ENCODE assay signal across 8 cellular contexts in genomic region chr1:244461254-244462071, GRCh38. TPM values are rescaled to one million over a fixed set of nuclear protein-coding genes. Genes with fewer than 3 reads are reported as not detected.
A peak's percentile ranks its signal among the peaks of the same experiment; 100 is the strongest.
DNase-seq lines count a peak whose midpoint lies in the region; ATAC-seq and FAIRE-seq lines count a peak whose summit lies in the region.

A gene with protein sequence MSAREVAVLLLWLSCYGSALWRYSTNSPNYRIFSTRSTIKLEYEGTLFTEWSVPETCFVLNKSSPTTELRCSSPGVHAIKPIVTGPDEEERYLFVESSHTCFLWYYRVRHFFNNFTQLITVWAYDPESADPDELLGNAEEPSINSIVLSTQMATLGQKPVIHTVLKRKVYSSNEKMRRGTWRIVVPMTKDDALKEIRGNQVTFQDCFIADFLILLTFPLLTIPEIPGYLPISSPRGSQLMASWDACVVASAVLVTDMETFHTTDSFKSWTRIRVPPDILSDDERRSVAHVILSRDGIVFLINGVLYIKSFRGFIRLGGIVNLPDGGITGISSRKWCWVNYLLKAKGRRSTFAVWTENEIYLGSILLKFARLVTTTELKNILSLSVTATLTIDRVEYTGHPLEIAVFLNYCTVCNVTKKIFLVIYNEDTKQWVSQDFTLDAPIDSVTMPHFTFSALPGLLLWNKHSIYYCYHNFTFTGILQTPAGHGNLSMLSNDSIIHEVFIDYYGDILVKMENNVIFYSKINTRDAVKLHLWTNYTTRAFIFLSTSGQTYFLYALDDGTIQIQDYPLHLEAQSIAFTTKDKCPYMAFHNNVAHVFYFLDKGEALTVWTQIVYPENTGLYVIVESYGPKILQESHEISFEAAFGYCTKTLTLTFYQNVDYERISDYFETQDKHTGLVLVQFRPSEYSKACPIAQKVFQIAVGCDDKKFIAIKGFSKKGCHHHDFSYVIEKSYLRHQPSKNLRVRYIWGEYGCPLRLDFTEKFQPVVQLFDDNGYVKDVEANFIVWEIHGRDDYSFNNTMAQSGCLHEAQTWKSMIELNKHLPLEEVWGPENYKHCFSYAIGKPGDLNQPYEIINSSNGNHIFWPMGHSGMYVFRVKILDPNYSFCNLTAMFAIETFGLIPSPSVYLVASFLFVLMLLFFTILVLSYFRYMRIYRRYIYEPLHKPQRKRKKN (plus strand): TSS chr1:244461273. CDS start chr1:244461430, 157 bp downstream.

- FAIRE-seq in HTR-8/SVneo (lab: Jason Lieb, UNC) = no peak

- peak within 1 kb of the TSS; percentile 91 for H3K4me3 Mint-ChIP-seq in activated naive CD8-positive, alpha-beta T cell

- peaks cover 15% of the 10 kb centered on the region for H3K4me1 Mint-ChIP-seq in activated naive CD8-positive, alpha-beta T cell (ENCODE audit: low read depth)

- H3K36me3 Mint-ChIP-seq in activated naive CD8-positive, alpha-beta T cell = peaks cover 6% of the 10 kb centered on the region

- H3K27ac Mint-ChIP-seq in activated naive CD8-positive, alpha-beta T cell = peak within 1 kb of the TSS; percentile 98

- H3K9me3 Mint-ChIP-seq in activated naive CD8-positive, alpha-beta T cell (ENCODE audit: low read depth) = peaks cover 4% of the 10 kb centered on the region

- peak; percentile 99 for ATAC-seq in GM21360 (IDR thresholded peaks at IDR 0.05; ENCODE audit: unreplicated experiment)

- intact Hi-C loops in head of caudate nucleus (cut with DNase I) = no loop called here

- no peaks in the 10 kb centered on the region for H3K27me3 Mint-ChIP-seq in activated naive CD8-positive, alpha-beta T cell

- DNase-seq in DMS 273 (lab: John Stamatoyannopoulos, UW; ENCODE audit: unreplicated experiment) (peak; percentile 92), HTR-8/SVneo (ENCODE audit: insufficient read length, low spot score) (peak; percentile 10), SHP77 treated with DMSO at 0.1 percent for 48 hours (lab: John Stamatoyannopoulos, UW) (peak; percentile 73), head of caudate nucleus (peak; percentile 53 to 90 (median 81)), occipital lobe (lab: John Stamatoyannopoulos, UW) (peak; percentile 74), superior temporal gyrus (ENCODE audit: extremely low spot score) (peak; percentile 78)

RNA-seq across cellular contexts. Expression of the gene that starts here (rescaled TPM):
- total RNA-seq in occipital lobe = 2.0 TPM

Comparison
In these comparisons a context has a peak if more than half of its experiments do, and no peak if none do; other contexts are left out.
1. Peak in every context shown above with its lines: DNase-seq and ATAC-seq.
2. DNase-seq: peak in every context shown above with its lines; median percentile 92 in DMS 273; 81 in head of caudate nucleus; 78 in superior temporal gyrus; 74 in occipital lobe; 73 in SHP77 treated with DMSO at 0.1 percent for 48 hours; 10 in HTR-8/SVneo.